Comparison of ENCODE assay signal across 8 cellular contexts in genomic region chrX:72126539-72127140, GRCh38. TPM values are rescaled to one million over a fixed set of nuclear protein-coding genes. Genes with fewer than 3 reads are reported as not detected.
A peak's percentile ranks its signal among the peaks of the same experiment; 100 is the strongest.
DNase-seq lines count a peak whose midpoint lies in the region; ATAC-seq and TF ChIP-seq lines count a peak whose summit lies in the region.

No MANE protein-coding gene starts in this region.

- in situ Hi-C loops in Panc1 (cut with HindIII; ENCODE audit: low pct_unique_long_range_greater_than_20kb, low sequenced_read_pairs) = loop anchor here (5.0 kb wide), 1 partner anchor 109 kb away; no protein-coding TSS in a partner anchor

- no peaks in the 10 kb centered on the region for H4K20me1 ChIP-seq in KMS-11 (ENCODE audit: insufficient read depth)

- H2AFZ ChIP-seq in KMS-11 (ENCODE audit: low read depth) = no peak overlapping the region; the same call in 1 of the 2 replicates

- no peak overlapping the region for H3K4me3 Mint-ChIP-seq in activated T-cell treated with anti-CD3 and anti-CD28 coated beads, Interleukin-2, amount 50 U/mL, for 4 hours
- no peak overlapping the region for H3K4me3 Mint-ChIP-seq in nephron progenitor cell

- peaks cover 38% of the 10 kb centered on the region for H3K4me1 Mint-ChIP-seq in activated T-cell treated with anti-CD3 and anti-CD28 coated beads, Interleukin-2, amount 50 U/mL, for 4 hours (ENCODE audit: low read depth)
- peaks cover 60% of the 10 kb centered on the region for H3K4me1 Mint-ChIP-seq in nephron progenitor cell

- H3K4me1 ChIP-seq in KMS-11 (ENCODE audit: low read depth, poor library complexity, severe bottlenecking) (peaks cover 18% of the 10 kb centered on the region), Panc1 (ENCODE audit: control insufficient read depth, insufficient read depth, low read length) (no peaks in the 10 kb centered on the region)

- H3K36me3 ChIP-seq in KMS-11 (ENCODE audit: insufficient read depth) (no peaks in the 10 kb centered on the region), Panc1 (ENCODE audit: control insufficient read depth, insufficient read depth, low read length) (no peaks in the 10 kb centered on the region)

- BruUV-seq in Panc1 (replicated peaks; lab: Mats Ljungman, UMichigan) = no TSS peak

- H3K9me3 Mint-ChIP-seq in activated T-cell treated with anti-CD3 and anti-CD28 coated beads, Interleukin-2, amount 50 U/mL, for 4 hours = no peaks in the 10 kb centered on the region
- H3K9me3 Mint-ChIP-seq in nephron progenitor cell = peaks cover 67% of the 10 kb centered on the region

- no peak overlapping the region for H3K9ac ChIP-seq in KMS-11

- H3K4me2 ChIP-seq in KMS-11 = no peak overlapping the region

- H3K27ac Mint-ChIP-seq in nephron progenitor cell = no peak overlapping the region

- no peak overlapping the region for H3K27ac ChIP-seq in KMS-11
- H3K27ac ChIP-seq in Panc1 (ENCODE audit: low read length) = no peak overlapping the region

- POLR2A ChIA-PET in Panc1 (lab: Charles Lee) = interaction anchor here (0.7 kb wide), 1 partner anchor 122 kb away, joined by 3 read pairs; no protein-coding TSS in a partner anchor

- H3K36me3 Mint-ChIP-seq in activated T-cell treated with anti-CD3 and anti-CD28 coated beads, Interleukin-2, amount 50 U/mL, for 4 hours (ENCODE audit: insufficient read depth) = no peaks in the 10 kb centered on the region
- H3K36me3 Mint-ChIP-seq in nephron progenitor cell (ENCODE audit: low read depth) = peaks cover 21% of the 10 kb centered on the region

- peaks cover 10% of the 10 kb centered on the region for H3K27me3 Mint-ChIP-seq in activated T-cell treated with anti-CD3 and anti-CD28 coated beads, Interleukin-2, amount 50 U/mL, for 4 hours (ENCODE audit: low read depth)
- H3K27me3 Mint-ChIP-seq in nephron progenitor cell (ENCODE audit: low read depth, poor library complexity) = peaks cover 6% of the 10 kb centered on the region

- CTCF ChIA-PET in Panc1 (lab: Charles Lee) = interaction anchor here (0.7 kb wide), 1 partner anchor 63 kb away, joined by 3 read pairs; no protein-coding TSS in a partner anchor

- DNase-seq in D341Med (ENCODE audit: low spot score) (peak; percentile 67), Panc1 (ENCODE audit: low read depth, low spot score) (peak; percentile 69), fibroblast of mammary gland (ENCODE audit: low read depth) (peak; percentile 92), nephron progenitor cell (peak; percentile 86)
- DNase-seq in activated T-cell treated with anti-CD3 and anti-CD28 coated beads, Interleukin-2, amount 50 U/mL, for 4 hours = peak; percentile 88
- DNase-seq in stimulated activated naive CD8-positive, alpha-beta T cell treated with anti-CD3 and anti-CD28 coated beads, Interleukin-15, Interleukin-2, amounts not matched to agents 100 U/mL and 50 U/mL, for 24 hours = peak; percentile 83

- no peaks in the 10 kb centered on the region for H3K79me2 ChIP-seq in KMS-11 (ENCODE audit: insufficient read depth, low read depth)

- intact Hi-C loops in Panc1 (cut with micrococcal nuclease; ENCODE audit: unreplicated experiment) = loop anchor here (1.0 kb wide), 1 partner anchor 108 kb away; no protein-coding TSS in a partner anchor

- TF ChIP-seq CTCF in KMS-11 (conservative IDR thresholded peaks at IDR 0.05; ENCODE audit: low read depth, low read length) = peak; percentile 82
- TF ChIP-seq CTCF in Panc1 (IDR thresholded peaks at IDR 0.05) = peak; percentile 88
- TF ChIP-seq CTCF in fibroblast of mammary gland (conservative IDR thresholded peaks at IDR 0.05; ENCODE audit: control insufficient read depth, insufficient read depth, low read depth, low read length) = peak; percentile 94
- TF ChIP-seq CTCF in nephron progenitor cell (IDR thresholded peaks at IDR 0.05) = peak; percentile 59

- peak; percentile 61 for ATAC-seq in GM21381 (IDR thresholded peaks at IDR 0.05; ENCODE audit: unreplicated experiment)
- ATAC-seq in Panc1 = peak; percentile 91
- ATAC-seq in activated T-cell treated with anti-CD3 and anti-CD28 coated beads, Interleukin-2, amount 50 U/mL, for 4 hours = peak; percentile 86 to 89
- peak; percentile 80 for ATAC-seq in stimulated activated naive CD8-positive, alpha-beta T cell treated with anti-CD3 and anti-CD28 coated beads, Interleukin-15, Interleukin-2, amounts not matched to agents 100 U/mL and 50 U/mL, for 24 hours

- H3K27me3 ChIP-seq in KMS-11 (ENCODE audit: insufficient read depth, low read depth) (peaks cover 3% of the 10 kb centered on the region; the same call in 1 of the 2 replicates), Panc1 (ENCODE audit: control insufficient read depth, insufficient read depth, low read length) (no peaks in the 10 kb centered on the region; the same call in 1 of the 2 replicates)

- H3K4me3 ChIP-seq in KMS-11 (IDR thresholded peaks at IDR 0.05; ENCODE audit: insufficient read depth, low read depth, low read length) (no peak overlapping the region), Panc1 (ENCODE audit: low read depth in 2 of 2, low read length in 2 of 2) (no peak overlapping the region), fibroblast of mammary gland (ENCODE audit: control insufficient read depth, low read depth, low read length) (no peak overlapping the region)

- H3K9me3 ChIP-seq in Panc1 (ENCODE audit: control insufficient read depth, insufficient read depth, low read depth, low read length) = no peaks in the 10 kb centered on the region

RNA-seq across cellular contexts. Expression of gene RTL5, which starts 5.1 kb away (rescaled TPM):
- 11.0 TPM for total RNA-seq in Panc1 (2021; ENCODE audit: unreplicated experiment)
- polyA plus RNA-seq in Panc1 (2012; ENCODE audit: insufficient read length) = 8.8 TPM
- under 1 TPM; 0.25 to 0.63 (median 0.45) TPM for total RNA-seq in activated T-cell treated with anti-CD3 and anti-CD28 coated beads, Interleukin-2, amount 50 U/mL, for 4 hours

RNA-seq across cellular contexts. Expression of gene PIN4, which starts 54.9 kb away (rescaled TPM):
- total RNA-seq in Panc1 (2021; ENCODE audit: unreplicated experiment) = 11.5 TPM
- polyA plus RNA-seq in Panc1 (2012; ENCODE audit: insufficient read length) = 34.0 TPM
- total RNA-seq in activated T-cell treated with anti-CD3 and anti-CD28 coated beads, Interleukin-2, amount 50 U/mL, for 4 hours = 1 to 10 TPM; 2.8 to 5.5 (median 5.0) TPM
